Comparison of ENCODE assay signal across 19 cellular contexts in the genomic region with DNA sequence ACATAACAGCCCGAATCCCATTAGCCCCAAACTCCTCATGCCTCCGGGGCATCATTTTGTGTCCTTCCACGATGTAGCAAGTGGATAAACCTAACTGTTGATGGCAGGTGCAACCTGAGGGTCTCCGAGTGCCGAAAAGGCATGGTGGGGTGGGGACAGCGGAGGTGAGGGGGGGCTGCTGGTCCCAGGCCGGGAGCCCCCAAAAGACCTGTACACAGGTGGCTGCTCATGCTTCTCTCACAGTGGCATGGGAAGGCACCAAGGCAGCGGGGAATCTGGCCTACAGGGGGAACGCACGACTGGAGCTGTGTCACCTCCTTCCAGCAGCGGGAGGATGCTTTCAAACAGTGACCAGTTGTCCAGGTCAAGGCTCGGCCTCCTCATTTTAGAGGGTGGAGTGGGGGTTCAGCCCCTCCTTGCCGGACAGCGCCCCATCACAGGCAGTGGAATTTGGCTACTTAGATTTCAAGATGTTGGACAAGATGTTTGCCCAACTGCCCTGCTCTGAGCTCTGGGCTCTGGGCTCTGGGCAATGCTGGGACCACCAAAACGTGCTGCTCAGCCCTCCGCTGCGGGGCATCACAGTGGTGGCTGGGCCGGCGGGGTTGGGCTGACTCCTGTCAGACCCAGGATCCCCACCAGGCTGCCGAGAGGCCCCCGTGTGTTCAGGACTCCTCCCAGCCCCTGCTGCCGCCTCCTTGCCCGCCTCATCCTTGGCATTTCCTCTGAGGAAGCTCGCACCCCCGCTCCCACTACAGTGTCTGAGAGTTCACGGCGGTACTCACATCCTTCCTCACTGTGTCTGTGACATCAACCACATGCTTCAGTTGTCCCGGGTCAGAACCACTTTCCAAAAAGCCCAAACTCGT. TPM values are rescaled to one million over a fixed set of nuclear protein-coding genes. Genes with fewer than 3 reads are reported as not detected.
A peak's percentile ranks its signal among the peaks of the same experiment; 100 is the strongest.
DNase-seq lines count a peak whose midpoint lies in the region; ATAC-seq and TF ChIP-seq lines count a peak whose summit lies in the region.
"Had no signal": no experiment of that assay in that cellular context is flagged by ENCODE, and none has a peak within 500 bp of the region (broad histone marks: within the 10 kb centered on the region; RNA-seq: fewer than 3 reads in every experiment).

No MANE protein-coding gene starts in this region.

- CTCF ChIA-PET in activated B cell treated with CpG ODN at 0.5 μM for 24 hours (lab: Charles Lee): interaction anchor here (1.8 kb wide), 1 partner anchor 44 kb away, joined by 5 read pairs; no protein-coding TSS in a partner anchor

- H3K27me3 Mint-ChIP-seq in natural killer cell treated with Interleukin-12 subunit alpha and Interleukin-12 subunit beta and Interleukin-15 and Interleukin-18, amount 100 ng/mL, for 72 hours: peaks cover 0 to 2% of the 10 kb centered on the region in 2 donors
- H3K27me3 Mint-ChIP-seq in natural killer cell (ENCODE audit: low read depth in 2 of 2) (peaks cover 0 to 3% of the 10 kb centered on the region in 2 donors), activated B cell treated with CpG ODN at 0.5 μM for 24 hours (no peaks in the 10 kb centered on the region)

- DNase-seq in natural killer cell treated with Interleukin-12 subunit alpha and Interleukin-12 subunit beta and Interleukin-15 and Interleukin-18, amount 100 ng/mL, for 72 hours (ENCODE audit: low spot score): peak; percentile 42
- no peak for DNase-seq in natural killer cell
- DNase-seq in activated B cell treated with CpG ODN at 0.5 μM for 24 hours: peak; percentile 13
- DNase-seq in lower lobe of right lung: peak; percentile 48
- peak; percentile 22 for DNase-seq in ureter (ENCODE audit: low spot score)
- no peak for DNase-seq in T-helper 1 cell
- DNase-seq: activated CD4-positive, alpha-beta T cell treated with anti-CD3 and anti-CD28 coated beads, Interleukin-2, amount 50 U/mL, for 4 hours; activated T-cell treated with anti-CD3 and anti-CD28 coated beads, Interleukin-2, amount 50 U/mL, for 1 hour; DMS 273 treated with DMSO at 0.1 percent for 48 hours; NCI-H2081 treated with DMSO at 0.1 percent for 48 hours; NCI-H526; occipital lobe; stimulated activated CD4-positive, alpha-beta T cell treated with anti-CD3 and anti-CD28 coated beads, Interleukin-2, amount 100 ng/mL, for 48 hours; testis had no signal

- ATAC-seq in natural killer cell treated with Interleukin-12 subunit alpha and Interleukin-12 subunit beta and Interleukin-15 and Interleukin-18, amount 100 ng/mL, for 72 hours: peak in 1 of 2 donors; percentile 13
- no peak for ATAC-seq in natural killer cell
- ATAC-seq in activated B cell treated with CpG ODN at 0.5 μM for 24 hours (ENCODE audit: low read depth): no peak
- peak; percentile 9 to 45 for ATAC-seq in lower lobe of right lung
- ATAC-seq in HG03469 (IDR thresholded peaks at IDR 0.05; ENCODE audit: unreplicated experiment): no peak
- ATAC-seq in HG03457 (IDR thresholded peaks at IDR 0.05; ENCODE audit: unreplicated experiment): no peak

- H3K36me3 Mint-ChIP-seq in natural killer cell treated with Interleukin-12 subunit alpha and Interleukin-12 subunit beta and Interleukin-15 and Interleukin-18, amount 100 ng/mL, for 72 hours: no peaks in the 10 kb centered on the region
- H3K36me3 Mint-ChIP-seq in natural killer cell (no peaks in the 10 kb centered on the region), activated B cell treated with CpG ODN at 0.5 μM for 24 hours (ENCODE audit: low read depth) (no peaks in the 10 kb centered on the region)

- intact Hi-C loops in natural killer cell (cut with micrococcal nuclease) (no loop called here), activated B cell treated with CpG ODN at 0.5 μM for 24 hours (cut with micrococcal nuclease) (no loop called here), lower lobe of right lung (cut with DNase I) (no loop called here)

- no peak overlapping the region for H3K4me3 Mint-ChIP-seq in natural killer cell treated with Interleukin-12 subunit alpha and Interleukin-12 subunit beta and Interleukin-15 and Interleukin-18, amount 100 ng/mL, for 72 hours
- no peak overlapping the region for H3K4me3 Mint-ChIP-seq in natural killer cell
- no peak overlapping the region for H3K4me3 Mint-ChIP-seq in activated B cell treated with CpG ODN at 0.5 μM for 24 hours

- POLR2A ChIA-PET in activated B cell treated with CpG ODN at 0.5 μM for 24 hours (lab: Charles Lee): interaction anchor here (0.6 to 2.1 kb wide), 2 partner anchors 40 to 67 kb away, joined by 3 to 5 read pairs; no protein-coding TSS in a partner anchor

- TF ChIP-seq CTCF in natural killer cell (IDR thresholded peaks at IDR 0.05) (no peak), activated B cell treated with CpG ODN at 0.5 μM for 24 hours (IDR thresholded peaks at IDR 0.05) (no peak), lower lobe of right lung (IDR thresholded peaks at IDR 0.05) (no peak)

- no peak overlapping the region for H3K27ac Mint-ChIP-seq in natural killer cell treated with Interleukin-12 subunit alpha and Interleukin-12 subunit beta and Interleukin-15 and Interleukin-18, amount 100 ng/mL, for 72 hours
- H3K27ac Mint-ChIP-seq in natural killer cell (no peak overlapping the region), activated B cell treated with CpG ODN at 0.5 μM for 24 hours (no peak overlapping the region)

- no peak overlapping the region for H3K27ac ChIP-seq in lower lobe of right lung
- H3K27ac ChIP-seq: heart right ventricle, testis had no signal

- H3K36me3 ChIP-seq in lower lobe of right lung: no peaks in the 10 kb centered on the region
- H3K36me3 ChIP-seq: heart right ventricle had no signal

- peaks cover 5% of the 10 kb centered on the region for H3K27me3 ChIP-seq in lower lobe of right lung (ENCODE audit: low read depth)
- H3K27me3 ChIP-seq: testis had no signal

- H3K9me3 ChIP-seq in lower lobe of right lung: no peaks in the 10 kb centered on the region
- H3K9me3 ChIP-seq: heart right ventricle, testis had no signal

- H3K4me1 Mint-ChIP-seq in natural killer cell treated with Interleukin-12 subunit alpha and Interleukin-12 subunit beta and Interleukin-15 and Interleukin-18, amount 100 ng/mL, for 72 hours (ENCODE audit: low read depth in 2 of 2): no peaks in the 10 kb centered on the region
- H3K4me1 Mint-ChIP-seq in natural killer cell (no peaks in the 10 kb centered on the region), activated B cell treated with CpG ODN at 0.5 μM for 24 hours (peaks cover 2% of the 10 kb centered on the region)

- H3K9me3 Mint-ChIP-seq in natural killer cell treated with Interleukin-12 subunit alpha and Interleukin-12 subunit beta and Interleukin-15 and Interleukin-18, amount 100 ng/mL, for 72 hours: no peaks in the 10 kb centered on the region
- H3K9me3 Mint-ChIP-seq in natural killer cell (no peaks in the 10 kb centered on the region), activated B cell treated with CpG ODN at 0.5 μM for 24 hours (no peaks in the 10 kb centered on the region)

- H3K4me3 ChIP-seq in lower lobe of right lung: no peak overlapping the region
- H3K4me3 ChIP-seq: heart right ventricle, testis had no signal

- peaks cover 12% of the 10 kb centered on the region for H3K4me1 ChIP-seq in lower lobe of right lung
- H3K4me1 ChIP-seq: testis had no signal

RNA-seq across cellular contexts. Expression of a gene that starts 7.6 kb away (rescaled TPM):
- total RNA-seq in natural killer cell treated with Interleukin-12 subunit alpha and Interleukin-12 subunit beta and Interleukin-15 and Interleukin-18, amount 100 ng/mL, for 72 hours: not detected
- total RNA-seq in natural killer cell: not detected
- total RNA-seq in activated B cell treated with CpG ODN at 0.5 μM for 24 hours: not detected in 2 replicates
- total RNA-seq in lower lobe of right lung: not detected
- total RNA-seq in ureter: not detected
- total RNA-seq: fibroblast of lung, heart right ventricle, occipital lobe, SK-MEL-5 had no signal

RNA-seq across cellular contexts. Expression of a gene that starts 13.3 kb away (rescaled TPM):
- total RNA-seq in natural killer cell treated with Interleukin-12 subunit alpha and Interleukin-12 subunit beta and Interleukin-15 and Interleukin-18, amount 100 ng/mL, for 72 hours: under 1 TPM; 0.24 to 0.56 TPM
- total RNA-seq in natural killer cell (1 to 10 TPM; 1.7 to 4.5 (median 2.9) TPM), activated B cell treated with CpG ODN at 0.5 μM for 24 hours (36.4 and 40.9 TPM in 2 replicates), lower lobe of right lung (11.6 TPM), ureter (3.0 TPM)

RNA-seq across cellular contexts. Expression of a gene that starts 31.6 kb away (rescaled TPM):
- total RNA-seq in natural killer cell treated with Interleukin-12 subunit alpha and Interleukin-12 subunit beta and Interleukin-15 and Interleukin-18, amount 100 ng/mL, for 72 hours: not detected
- total RNA-seq in natural killer cell (not detected), activated B cell treated with CpG ODN at 0.5 μM for 24 hours (0.10 TPM in 1 of 2 replicates, not detected in the other), lower lobe of right lung (not detected), ureter (not detected)
- total RNA-seq: fibroblast of lung, occipital lobe, SK-MEL-5 had no signal

RNA-seq across cellular contexts. Expression of a gene that starts 45.8 kb away (rescaled TPM):
- total RNA-seq in natural killer cell treated with Interleukin-12 subunit alpha and Interleukin-12 subunit beta and Interleukin-15 and Interleukin-18, amount 100 ng/mL, for 72 hours: 100 to 1,000 TPM; 134 to 139 TPM
- total RNA-seq in natural killer cell: 10 to 100 TPM; 89.7 to 91.3 (median 89.9) TPM
- total RNA-seq in activated B cell treated with CpG ODN at 0.5 μM for 24 hours: 167 and 174 TPM in 2 replicates
- 106 TPM for total RNA-seq in lower lobe of right lung
- total RNA-seq in ureter: 163 TPM

Comparison
In these comparisons a context has a peak if more than half of its experiments do, and no peak if none do; other contexts are left out.
1. DNase-seq: peak in natural killer cell treated with Interleukin-12 subunit alpha and Interleukin-12 subunit beta and Interleukin-15 and Interleukin-18, amount 100 ng/mL, for 72 hours (single experiment), activated B cell treated with CpG ODN at 0.5 μM for 24 hours (single experiment), lower lobe of right lung (single experiment) and ureter (single experiment); none in natural killer cell (single experiment) and T-helper 1 cell (0 of 5).
2. ATAC-seq: peak in lower lobe of right lung (2 of 2); none in natural killer cell (0 of 3), activated B cell treated with CpG ODN at 0.5 μM for 24 hours (single experiment), HG03469 (single experiment) and HG03457 (single experiment).